In genomic region chr2:188631037-188631794, GRCh38 we compare ENCODE assay signal across 17 cellular contexts.
DNase-seq lines count a peak whose midpoint lies in the region; ATAC-seq, FAIRE-seq and TF ChIP-seq lines count a peak whose summit lies in the region.
"Had no signal": no experiment of that assay in that cellular context is flagged by ENCODE, and none has a peak within 500 bp of the region (broad histone marks: within the 10 kb centered on the region; RNA-seq: fewer than 3 reads in every experiment).

No MANE protein-coding gene starts in this region.

- H3K9ac ChIP-seq in astrocyte (ENCODE audit: low read length): no peak overlapping the region
- H3K9ac ChIP-seq in stomach smooth muscle (ENCODE audit: low read length in 2 of 2): no peak overlapping the region

- H3K4me1 ChIP-seq in astrocyte (ENCODE audit: insufficient read depth, low read length) (peaks cover 17% of the 10 kb centered on the region), hepatocyte (ENCODE audit: insufficient read depth) (peaks cover 35% of the 10 kb centered on the region), stomach smooth muscle (ENCODE audit: control insufficient read depth, insufficient read depth, low read length) (peaks cover 15% of the 10 kb centered on the region)

- H3K36me3 Mint-ChIP-seq in astrocyte (ENCODE audit: low read depth, unreplicated experiment): no peaks in the 10 kb centered on the region
- H3K36me3 Mint-ChIP-seq: CD14-positive monocyte had no signal

- H3K9me3 ChIP-seq in astrocyte (ENCODE audit: insufficient read depth, low read depth, low read length) (no peaks in the 10 kb centered on the region), hepatocyte (ENCODE audit: low read depth) (no peaks in the 10 kb centered on the region), stomach smooth muscle (ENCODE audit: control insufficient read depth in 2 of 2, low read length in 2 of 2) (no peaks in the 10 kb centered on the region)

- H3K79me2 ChIP-seq in astrocyte (ENCODE audit: insufficient read depth, low read length) (no peaks in the 10 kb centered on the region), hepatocyte (no peaks in the 10 kb centered on the region)

- TF ChIP-seq CTCF in astrocyte (IDR thresholded peaks at IDR 0.05; ENCODE audit: insufficient read depth, low read depth, low read length): no peak
- TF ChIP-seq CTCF in hepatocyte (IDR thresholded peaks at IDR 0.05; ENCODE audit: poor library complexity): no peak

- H3K27me3 ChIP-seq in astrocyte (ENCODE audit: insufficient read depth, low read length) (no peaks in the 10 kb centered on the region), hepatocyte (no peaks in the 10 kb centered on the region), stomach smooth muscle (ENCODE audit: control insufficient read depth in 1 of 2, insufficient read depth in 2 of 2, low read length in 2 of 2) (no peaks in the 10 kb centered on the region)

- H2AFZ ChIP-seq in astrocyte (ENCODE audit: low read depth, low read length) (no peak overlapping the region), hepatocyte (no peak overlapping the region)

- H3K27ac ChIP-seq in astrocyte (ENCODE audit: low read depth, low read length) (no peak overlapping the region), hepatocyte (peak overlapping the region; percentile 84), stomach smooth muscle (ENCODE audit: low read length) (peak overlapping the region; percentile 26)

- H3K27me3 Mint-ChIP-seq in astrocyte (ENCODE audit: low read depth, unreplicated experiment): no peaks in the 10 kb centered on the region

- H4K20me1 ChIP-seq in astrocyte (ENCODE audit: insufficient read depth, low read length) (no peaks in the 10 kb centered on the region), hepatocyte (ENCODE audit: insufficient read depth, poor library complexity, severe bottlenecking) (no peaks in the 10 kb centered on the region)

- peak; percentile 26 for FAIRE-seq in HTR-8/SVneo (lab: Jason Lieb, UNC)
- peak; percentile 17 for FAIRE-seq in astrocyte (lab: Jason Lieb, UNC)
- no peak for FAIRE-seq in urothelium cell line (lab: Jason Lieb, UNC)

- no peak overlapping the region for H3K27ac Mint-ChIP-seq in astrocyte (ENCODE audit: unreplicated experiment)

- H3K4me2 ChIP-seq in astrocyte (ENCODE audit: low read length) (no peak overlapping the region), hepatocyte (no peak overlapping the region)

- WGBS in hepatocyte (ENCODE audit: low lambda C conversion rate, missing lambda C conversion rate): 86% methylated on average over 9 of the region's 9 CpGs

- intact Hi-C loops in Right ventricle myocardium superior (cut with DNase I): no loop called here

- H3K36me3 ChIP-seq in astrocyte (ENCODE audit: insufficient read depth, low read length) (no peaks in the 10 kb centered on the region), hepatocyte (replicated peaks; ENCODE audit: insufficient read depth, low read depth) (no peaks in the 10 kb centered on the region), stomach smooth muscle (ENCODE audit: control insufficient read depth in 2 of 2, insufficient read depth in 2 of 2, low read length in 2 of 2) (no peaks in the 10 kb centered on the region)

- DNase-seq in HTR-8/SVneo (ENCODE audit: insufficient read length, low spot score): no peak
- peak; percentile 18 for DNase-seq in astrocyte (ENCODE audit: low read depth)
- DNase-seq in hepatocyte (ENCODE audit: low spot score): no peak
- no peak for DNase-seq in Right ventricle myocardium superior
- no peak for DNase-seq in activated T-cell treated with anti-CD3 and anti-CD28 coated beads for 4 hours
- no peak for DNase-seq in urothelium cell line (ENCODE audit: low spot score)
- DNase-seq: ACHN, AML-193, COR-L47, KG1, NCI-H1436, NCI-H2029, NCI-H510A treated with DMSO at 0.1 percent for 48 hours had no signal

- no peak overlapping the region for H3K4me3 Mint-ChIP-seq in astrocyte (ENCODE audit: unreplicated experiment)
- H3K4me3 Mint-ChIP-seq: CD14-positive monocyte had no signal

- H3K9me2 ChIP-seq in hepatocyte (replicated peaks; ENCODE audit: insufficient read depth): no peaks in the 10 kb centered on the region

- no peaks in the 10 kb centered on the region for H3K9me3 Mint-ChIP-seq in astrocyte (ENCODE audit: unreplicated experiment)

- peaks cover 18% of the 10 kb centered on the region for H3K4me1 Mint-ChIP-seq in astrocyte (ENCODE audit: low read depth, unreplicated experiment)
- H3K4me1 Mint-ChIP-seq: CD14-positive monocyte had no signal

- ATAC-seq in Right ventricle myocardium superior (ENCODE audit: poor library complexity) (no peak), HG03457 (IDR thresholded peaks at IDR 0.05; ENCODE audit: unreplicated experiment) (no peak)
- ATAC-seq: HCT116 had no signal

- H3K4me3 ChIP-seq in astrocyte (ENCODE audit: insufficient read depth, low read depth, low read length) (no peak overlapping the region), hepatocyte (no peak overlapping the region), stomach smooth muscle (ENCODE audit: low read length in 2 of 2) (no peak overlapping the region)
